Comparison of ENCODE assay signal across 1 cellular context in the genomic region with DNA sequence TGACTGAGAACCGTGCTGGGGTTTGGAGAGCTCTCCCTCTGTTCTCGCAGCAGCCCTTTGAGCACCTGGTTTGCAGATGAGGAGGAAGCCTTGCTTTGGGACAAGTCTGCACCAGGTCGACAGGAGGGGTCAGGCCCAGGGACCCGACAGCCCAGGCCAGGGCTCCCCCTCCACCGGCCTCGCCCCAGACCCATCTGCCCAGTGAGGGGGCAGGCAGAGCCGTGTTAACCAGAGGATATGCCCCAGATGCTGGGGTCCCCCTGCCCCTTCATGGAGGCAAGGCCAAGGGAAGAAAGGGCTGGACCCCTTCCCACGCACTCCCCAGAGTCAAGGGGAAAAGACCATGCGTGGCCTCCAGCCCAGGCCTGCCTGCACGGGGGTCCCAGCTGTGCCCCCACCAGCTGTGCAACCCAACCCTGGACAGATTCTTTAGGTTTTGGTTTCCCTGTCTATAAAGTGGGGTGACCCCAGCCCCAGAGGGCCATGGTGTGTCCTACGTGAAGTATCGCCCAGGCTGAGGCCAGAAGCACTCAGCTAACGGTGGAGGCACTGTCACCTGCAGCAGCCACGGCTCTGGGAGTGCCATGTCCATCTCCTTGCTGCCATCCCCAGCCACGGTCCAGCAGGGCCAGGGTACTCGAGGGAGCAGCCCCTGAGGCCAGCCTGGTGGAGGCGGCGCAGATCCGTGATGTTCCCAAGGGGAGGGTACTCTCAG.
TF ChIP-seq lines count a peak whose summit lies in the region.

No MANE protein-coding gene starts in this region.

TF ChIP-seq in H1, 55 proteins besides CTCF, POLR2A, EP300 and RAD21:
- TF ChIP-seq SAP30 (IDR thresholded peaks at IDR 0.05; ENCODE audit: insufficient read depth, insufficient replicate concordance, low read length) (no peak), CBX8 (IDR thresholded peaks at IDR 0.05; ENCODE audit: borderline replicate concordance, low read depth, low read length) (no peak), SIN3A (conservative IDR thresholded peaks at IDR 0.05 in 1 of 2, IDR thresholded peaks at IDR 0.05 in 1 of 2; ENCODE audit: low read depth in 1 of 2, low read length in 2 of 2) (no peak), CTBP2 (IDR thresholded peaks at IDR 0.05; ENCODE audit: borderline replicate concordance, insufficient read depth, insufficient read length, low read length) (no peak), CHD2 (IDR thresholded peaks at IDR 0.05; ENCODE audit: low read length) (no peak), KDM5A (IDR thresholded peaks at IDR 0.05; ENCODE audit: low read length) (no peak), FOSL1 (IDR thresholded peaks at IDR 0.05; ENCODE audit: insufficient read depth, low read depth, low read length) (no peak), SUZ12 (IDR thresholded peaks at IDR 0.05; ENCODE audit: low read length) (no peak), CHD1 (IDR thresholded peaks at IDR 0.05; ENCODE audit: low read depth, low read length) (no peak), EZH2 (IDR thresholded peaks at IDR 0.05; ENCODE audit: low read depth, low read length, severe bottlenecking) (no peak), YY1 (IDR thresholded peaks at IDR 0.05; ENCODE audit: low read depth, low read length) (no peak), SIRT6 (IDR thresholded peaks at IDR 0.05; ENCODE audit: low read length) (no peak), JUND (IDR thresholded peaks at IDR 0.05; ENCODE audit: low read length) (no peak), SIX5 (IDR thresholded peaks at IDR 0.05; ENCODE audit: low read depth, low read length) (no peak), CEBPB (IDR thresholded peaks at IDR 0.05; ENCODE audit: low read depth, low read length) (no peak), ZNF274 (IDR thresholded peaks at IDR 0.05; ENCODE audit: borderline replicate concordance, extremely low read depth, low read length) (no peak), RXRA (IDR thresholded peaks at IDR 0.05; ENCODE audit: insufficient read depth, low read depth, low read length) (no peak), EGR1 (IDR thresholded peaks at IDR 0.05; ENCODE audit: borderline replicate concordance, low read depth, low read length) (no peak), SRF (IDR thresholded peaks at IDR 0.05; ENCODE audit: low read depth, low read length) (no peak)
- TF ChIP-seq, protein P1, sequence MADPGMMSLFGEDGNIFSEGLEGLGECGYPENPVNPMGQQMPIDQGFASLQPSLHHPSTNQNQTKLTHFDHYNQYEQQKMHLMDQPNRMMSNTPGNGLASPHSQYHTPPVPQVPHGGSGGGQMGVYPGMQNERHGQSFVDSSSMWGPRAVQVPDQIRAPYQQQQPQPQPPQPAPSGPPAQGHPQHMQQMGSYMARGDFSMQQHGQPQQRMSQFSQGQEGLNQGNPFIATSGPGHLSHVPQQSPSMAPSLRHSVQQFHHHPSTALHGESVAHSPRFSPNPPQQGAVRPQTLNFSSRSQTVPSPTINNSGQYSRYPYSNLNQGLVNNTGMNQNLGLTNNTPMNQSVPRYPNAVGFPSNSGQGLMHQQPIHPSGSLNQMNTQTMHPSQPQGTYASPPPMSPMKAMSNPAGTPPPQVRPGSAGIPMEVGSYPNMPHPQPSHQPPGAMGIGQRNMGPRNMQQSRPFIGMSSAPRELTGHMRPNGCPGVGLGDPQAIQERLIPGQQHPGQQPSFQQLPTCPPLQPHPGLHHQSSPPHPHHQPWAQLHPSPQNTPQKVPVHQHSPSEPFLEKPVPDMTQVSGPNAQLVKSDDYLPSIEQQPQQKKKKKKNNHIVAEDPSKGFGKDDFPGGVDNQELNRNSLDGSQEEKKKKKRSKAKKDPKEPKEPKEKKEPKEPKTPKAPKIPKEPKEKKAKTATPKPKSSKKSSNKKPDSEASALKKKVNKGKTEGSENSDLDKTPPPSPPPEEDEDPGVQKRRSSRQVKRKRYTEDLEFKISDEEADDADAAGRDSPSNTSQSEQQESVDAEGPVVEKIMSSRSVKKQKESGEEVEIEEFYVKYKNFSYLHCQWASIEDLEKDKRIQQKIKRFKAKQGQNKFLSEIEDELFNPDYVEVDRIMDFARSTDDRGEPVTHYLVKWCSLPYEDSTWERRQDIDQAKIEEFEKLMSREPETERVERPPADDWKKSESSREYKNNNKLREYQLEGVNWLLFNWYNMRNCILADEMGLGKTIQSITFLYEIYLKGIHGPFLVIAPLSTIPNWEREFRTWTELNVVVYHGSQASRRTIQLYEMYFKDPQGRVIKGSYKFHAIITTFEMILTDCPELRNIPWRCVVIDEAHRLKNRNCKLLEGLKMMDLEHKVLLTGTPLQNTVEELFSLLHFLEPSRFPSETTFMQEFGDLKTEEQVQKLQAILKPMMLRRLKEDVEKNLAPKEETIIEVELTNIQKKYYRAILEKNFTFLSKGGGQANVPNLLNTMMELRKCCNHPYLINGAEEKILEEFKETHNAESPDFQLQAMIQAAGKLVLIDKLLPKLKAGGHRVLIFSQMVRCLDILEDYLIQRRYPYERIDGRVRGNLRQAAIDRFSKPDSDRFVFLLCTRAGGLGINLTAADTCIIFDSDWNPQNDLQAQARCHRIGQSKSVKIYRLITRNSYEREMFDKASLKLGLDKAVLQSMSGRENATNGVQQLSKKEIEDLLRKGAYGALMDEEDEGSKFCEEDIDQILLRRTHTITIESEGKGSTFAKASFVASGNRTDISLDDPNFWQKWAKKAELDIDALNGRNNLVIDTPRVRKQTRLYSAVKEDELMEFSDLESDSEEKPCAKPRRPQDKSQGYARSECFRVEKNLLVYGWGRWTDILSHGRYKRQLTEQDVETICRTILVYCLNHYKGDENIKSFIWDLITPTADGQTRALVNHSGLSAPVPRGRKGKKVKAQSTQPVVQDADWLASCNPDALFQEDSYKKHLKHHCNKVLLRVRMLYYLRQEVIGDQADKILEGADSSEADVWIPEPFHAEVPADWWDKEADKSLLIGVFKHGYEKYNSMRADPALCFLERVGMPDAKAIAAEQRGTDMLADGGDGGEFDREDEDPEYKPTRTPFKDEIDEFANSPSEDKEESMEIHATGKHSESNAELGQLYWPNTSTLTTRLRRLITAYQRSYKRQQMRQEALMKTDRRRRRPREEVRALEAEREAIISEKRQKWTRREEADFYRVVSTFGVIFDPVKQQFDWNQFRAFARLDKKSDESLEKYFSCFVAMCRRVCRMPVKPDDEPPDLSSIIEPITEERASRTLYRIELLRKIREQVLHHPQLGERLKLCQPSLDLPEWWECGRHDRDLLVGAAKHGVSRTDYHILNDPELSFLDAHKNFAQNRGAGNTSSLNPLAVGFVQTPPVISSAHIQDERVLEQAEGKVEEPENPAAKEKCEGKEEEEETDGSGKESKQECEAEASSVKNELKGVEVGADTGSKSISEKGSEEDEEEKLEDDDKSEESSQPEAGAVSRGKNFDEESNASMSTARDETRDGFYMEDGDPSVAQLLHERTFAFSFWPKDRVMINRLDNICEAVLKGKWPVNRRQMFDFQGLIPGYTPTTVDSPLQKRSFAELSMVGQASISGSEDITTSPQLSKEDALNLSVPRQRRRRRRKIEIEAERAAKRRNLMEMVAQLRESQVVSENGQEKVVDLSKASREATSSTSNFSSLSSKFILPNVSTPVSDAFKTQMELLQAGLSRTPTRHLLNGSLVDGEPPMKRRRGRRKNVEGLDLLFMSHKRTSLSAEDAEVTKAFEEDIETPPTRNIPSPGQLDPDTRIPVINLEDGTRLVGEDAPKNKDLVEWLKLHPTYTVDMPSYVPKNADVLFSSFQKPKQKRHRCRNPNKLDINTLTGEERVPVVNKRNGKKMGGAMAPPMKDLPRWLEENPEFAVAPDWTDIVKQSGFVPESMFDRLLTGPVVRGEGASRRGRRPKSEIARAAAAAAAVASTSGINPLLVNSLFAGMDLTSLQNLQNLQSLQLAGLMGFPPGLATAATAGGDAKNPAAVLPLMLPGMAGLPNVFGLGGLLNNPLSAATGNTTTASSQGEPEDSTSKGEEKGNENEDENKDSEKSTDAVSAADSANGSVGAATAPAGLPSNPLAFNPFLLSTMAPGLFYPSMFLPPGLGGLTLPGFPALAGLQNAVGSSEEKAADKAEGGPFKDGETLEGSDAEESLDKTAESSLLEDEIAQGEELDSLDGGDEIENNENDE (IDR thresholded peaks at IDR 0.05; ENCODE audit: insufficient replicate concordance, low read length): no peak
TF ChIP-seq in H1: peak in this region for 0.
